ENCODE assay signal across 7 cellular contexts in genomic region chr9:122940603-122941559, GRCh38. TPM values are rescaled to one million over a fixed set of nuclear protein-coding genes. Genes with fewer than 3 reads are reported as not detected.
DNase-seq lines count a peak whose midpoint lies in the region; ATAC-seq and TF ChIP-seq lines count a peak whose summit lies in the region.

RABGAP1 (plus strand) TSS chr9:122941020; CDS start chr9:122957060, 16,040 bp downstream.

- peak within 1 kb of the TSS; percentile 84 for H3K4me2 ChIP-seq in hepatocyte

- H3K9me2 ChIP-seq in hepatocyte (replicated peaks; ENCODE audit: insufficient read depth): no peaks in the 10 kb centered on the region

- H3K9me3 ChIP-seq in hepatocyte (ENCODE audit: low read depth): no peaks in the 10 kb centered on the region

- H4K20me1 ChIP-seq in hepatocyte (ENCODE audit: insufficient read depth, poor library complexity, severe bottlenecking): peaks cover 43% of the 10 kb centered on the region

- peaks cover 12% of the 10 kb centered on the region for H3K4me1 ChIP-seq in hepatocyte (ENCODE audit: insufficient read depth)

- in situ Hi-C loops in astrocyte of the cerebellum (cut with HindIII; ENCODE audit: low sequenced_read_pairs): no loop called here

- no peaks in the 10 kb centered on the region for H3K27me3 ChIP-seq in hepatocyte

- WGBS in hepatocyte (ENCODE audit: low lambda C conversion rate, missing lambda C conversion rate): under 1% methylated on average over 33 of the region's 56 CpGs

- no peaks in the 10 kb centered on the region for H3K36me3 ChIP-seq in hepatocyte (replicated peaks; ENCODE audit: insufficient read depth, low read depth)

- H3K79me2 ChIP-seq in hepatocyte: peaks cover 78% of the 10 kb centered on the region

- ATAC-seq in GM18505 (IDR thresholded peaks at IDR 0.05; ENCODE audit: unreplicated experiment) (peak; percentile 97), HG02973 (IDR thresholded peaks at IDR 0.05; ENCODE audit: unreplicated experiment) (peak; percentile 96)

- peak within 1 kb of the TSS; percentile 96 for H3K27ac ChIP-seq in hepatocyte

- peak; percentile 99 for DNase-seq in NCI-H2029 (lab: John Stamatoyannopoulos, UW)
- peak; percentile 98 for DNase-seq in T-helper 22 cell (ENCODE audit: low read depth)
- DNase-seq in astrocyte of the cerebellum (ENCODE audit: low read depth): peak; percentile 94
- DNase-seq in hepatocyte (ENCODE audit: low spot score): peak; percentile 100
- peak; percentile 96 for DNase-seq in renal cortical epithelial cell (ENCODE audit: low read depth)

- H3K4me3 ChIP-seq in astrocyte of the cerebellum (ENCODE audit: low read depth, low read length): peak within 1 kb of the TSS; percentile 77
- H3K4me3 ChIP-seq in hepatocyte: peak within 1 kb of the TSS; percentile 95

- TF ChIP-seq POLR2A in GM18505 (IDR thresholded peaks at IDR 0.05; ENCODE audit: borderline replicate concordance, extremely low read depth, insufficient read depth, insufficient read length): peak; percentile 81

- no peak for TF ChIP-seq CTCF in astrocyte of the cerebellum (IDR thresholded peaks at IDR 0.05; ENCODE audit: low read depth, low read length, missing control alignments)
- TF ChIP-seq CTCF in hepatocyte (IDR thresholded peaks at IDR 0.05; ENCODE audit: poor library complexity): no peak

- peak within 1 kb of the TSS; percentile 67 for H2AFZ ChIP-seq in hepatocyte

RNA-seq across cellular contexts. Expression of gene RABGAP1, which starts in this region (rescaled TPM):
- 47.4 and 58.4 TPM in 2 replicates for total RNA-seq in hepatocyte
- polyA plus RNA-seq in hepatocyte: 23.7 and 26.8 TPM in 2 replicates
- total RNA-seq in renal cortical epithelial cell: 18.9 and 56.8 TPM in 2 replicates

Comparison
In these comparisons a context has a peak if more than half of its experiments do, and no peak if none do; other contexts are left out.
1. Peak in every context shown above with its lines: DNase-seq, ATAC-seq, H3K4me3 ChIP-seq and H3K27ac ChIP-seq.